In genomic region chr12:8636581-8636980, GRCh38 we compare ENCODE assay signal across 1 cellular context.
TF ChIP-seq lines count a peak whose summit lies in the region.

No MANE protein-coding gene starts in this region.

TF ChIP-seq in GM23338, 12 proteins besides CTCF, POLR2A, EP300 and RAD21 (continued from another document):
- TF ChIP-seq REST (IDR thresholded peaks at IDR 0.05; ENCODE audit: unreplicated experiment) (no peak), EZH2phosphoT487 (IDR thresholded peaks at IDR 0.05; ENCODE audit: unreplicated experiment) (no peak), NANOG (IDR thresholded peaks at IDR 0.05; ENCODE audit: borderline replicate concordance) (no peak), CREB1 (CRISPR knock-in tag; IDR thresholded peaks at IDR 0.05; ENCODE audit: low read depth) (no peak), JUNB (IDR thresholded peaks at IDR 0.05; ENCODE audit: unreplicated experiment) (no peak), POLR2AphosphoS5 (IDR thresholded peaks at IDR 0.05; ENCODE audit: low read depth) (no peak), ETS1 (IDR thresholded peaks at IDR 0.05) (no peak), STAT1 (IDR thresholded peaks at IDR 0.05; ENCODE audit: unreplicated experiment) (no peak), ZNF462 (CRISPR knock-in tag; IDR thresholded peaks at IDR 0.05) (no peak), ZNF331 (CRISPR knock-in tag; IDR thresholded peaks at IDR 0.05; ENCODE audit: low read depth) (no peak)
